ENCODE assay signal across 8 cellular contexts in the genomic region with DNA sequence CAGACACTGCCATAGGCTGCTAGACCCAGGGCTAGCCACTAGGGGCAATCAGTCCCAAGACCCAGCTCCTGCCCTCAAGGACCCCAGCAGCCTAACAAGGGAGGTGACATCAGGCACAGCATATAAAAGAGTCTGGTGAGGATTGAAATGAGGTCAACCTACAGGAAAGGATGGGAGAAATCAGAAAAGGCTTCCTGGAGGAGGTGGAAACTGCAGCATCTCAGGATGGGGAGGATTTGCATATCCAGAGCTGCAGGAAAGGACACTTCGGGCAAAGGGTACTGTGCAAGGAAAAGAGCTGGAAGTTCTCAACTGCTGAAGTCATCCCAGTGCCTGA. TPM values are rescaled to one million over a fixed set of nuclear protein-coding genes. Genes with fewer than 3 reads are reported as not detected.
DNase-seq lines count a peak whose midpoint lies in the region; ATAC-seq and TF ChIP-seq lines count a peak whose summit lies in the region.

No MANE protein-coding gene starts in this region.

- H3K4me3 Mint-ChIP-seq in activated CD4-positive, alpha-beta T cell treated with anti-CD3 and anti-CD28 coated beads, Interleukin-2, amount 10 ng/mL, durations not matched to agents 7 days and 5 days: no peak overlapping the region
- no peak overlapping the region for H3K4me3 Mint-ChIP-seq in stimulated activated memory B cell treated with anti-CD40 and anti-IgM and Interleukin-4, amounts not matched to agents 10 μg/mL and 1 μg/mL and 100 μg/mL, for 72 hours

- peak; percentile 66 for TF ChIP-seq CTCF in AG04449 (IDR thresholded peaks at IDR 0.05; ENCODE audit: insufficient read depth, low read length, missing control alignments)
- peak; percentile 90 for TF ChIP-seq CTCF in GM06990 (IDR thresholded peaks at IDR 0.05; ENCODE audit: insufficient read depth, low read length, poor library complexity, severe bottlenecking)

- DNase-seq in AG04449 (ENCODE audit: low read depth, low spot score) (no peak), GM06990 (ENCODE audit: extremely low read depth, insufficient read length) (no peak), MV-4-11 (lab: John Stamatoyannopoulos, UW) (peak; percentile 49), glomerular visceral epithelial cell (ENCODE audit: extremely low spot score) (peak; percentile 52), GF-D8 (lab: John Stamatoyannopoulos, UW) (no peak)
- peak; percentile 64 for DNase-seq in activated CD4-positive, alpha-beta T cell treated with anti-CD3 and anti-CD28 coated beads, Interleukin-2, amount 10 ng/mL, durations not matched to agents 7 days and 5 days

- H3K27me3 Mint-ChIP-seq in activated CD4-positive, alpha-beta T cell treated with anti-CD3 and anti-CD28 coated beads, Interleukin-2, amount 10 ng/mL, durations not matched to agents 7 days and 5 days: peaks cover under 1% of the 10 kb centered on the region
- peaks cover 16% of the 10 kb centered on the region for H3K27me3 Mint-ChIP-seq in stimulated activated memory B cell treated with anti-CD40 and anti-IgM and Interleukin-4, amounts not matched to agents 10 μg/mL and 1 μg/mL and 100 μg/mL, for 72 hours

- H3K27ac Mint-ChIP-seq in activated CD4-positive, alpha-beta T cell treated with anti-CD3 and anti-CD28 coated beads, Interleukin-2, amount 10 ng/mL, durations not matched to agents 7 days and 5 days: no peak overlapping the region
- peak overlapping the region; percentile 95 for H3K27ac Mint-ChIP-seq in stimulated activated memory B cell treated with anti-CD40 and anti-IgM and Interleukin-4, amounts not matched to agents 10 μg/mL and 1 μg/mL and 100 μg/mL, for 72 hours

- H3K4me1 Mint-ChIP-seq in activated CD4-positive, alpha-beta T cell treated with anti-CD3 and anti-CD28 coated beads, Interleukin-2, amount 10 ng/mL, durations not matched to agents 7 days and 5 days: peaks cover 38% of the 10 kb centered on the region
- peaks cover 32% of the 10 kb centered on the region for H3K4me1 Mint-ChIP-seq in stimulated activated memory B cell treated with anti-CD40 and anti-IgM and Interleukin-4, amounts not matched to agents 10 μg/mL and 1 μg/mL and 100 μg/mL, for 72 hours

- CTCF ChIA-PET in AG04449 (lab: Yijun Ruan, JAX): interaction anchor here (0.7 to 11.2 kb wide), 29 partner anchors 9 to 399 kb away, joined by 3 to 108 read pairs (median 4); a partner anchor contains a TSS
- CTCF ChIA-PET in activated CD4-positive, alpha-beta T cell treated with anti-CD3 and anti-CD28 coated beads, Interleukin-2, amount 10 ng/mL, durations not matched to agents 7 days and 5 days (lab: Charles Lee): interaction anchor here (1.1 to 3.9 kb wide), 6 partner anchors 8 to 69 kb away, joined by 3 to 18 read pairs (median 7); a partner anchor contains a TSS

- POLR2A ChIA-PET in AG04449 (lab: Yijun Ruan, JAX): no interaction called here
- POLR2A ChIA-PET in activated CD4-positive, alpha-beta T cell treated with anti-CD3 and anti-CD28 coated beads, Interleukin-2, amount 10 ng/mL, durations not matched to agents 7 days and 5 days (lab: Charles Lee): interaction anchor here (0.6 kb wide), 1 partner anchor 14 kb away, joined by 3 read pairs; no protein-coding TSS in a partner anchor

- ATAC-seq in stimulated activated memory B cell treated with anti-CD40 and anti-IgM and Interleukin-4, amounts not matched to agents 10 μg/mL and 1 μg/mL and 100 μg/mL, for 72 hours: no peak
- ATAC-seq in GM18519 (IDR thresholded peaks at IDR 0.05; ENCODE audit: low FRiP score, unreplicated experiment): no peak

- H3K4me3 ChIP-seq in AG04449 (ENCODE audit: low read depth, low read length): no peak overlapping the region
- H3K4me3 ChIP-seq in GM06990 (replicated peaks; ENCODE audit: low read depth, low read length): no peak overlapping the region

- H3K36me3 ChIP-seq in GM06990 (ENCODE audit: control insufficient read depth, insufficient read depth, low read length): peaks cover 3% of the 10 kb centered on the region

- peaks cover 10% of the 10 kb centered on the region for H3K36me3 Mint-ChIP-seq in activated CD4-positive, alpha-beta T cell treated with anti-CD3 and anti-CD28 coated beads, Interleukin-2, amount 10 ng/mL, durations not matched to agents 7 days and 5 days (ENCODE audit: low read depth)
- no peaks in the 10 kb centered on the region for H3K36me3 Mint-ChIP-seq in stimulated activated memory B cell treated with anti-CD40 and anti-IgM and Interleukin-4, amounts not matched to agents 10 μg/mL and 1 μg/mL and 100 μg/mL, for 72 hours

- no peaks in the 10 kb centered on the region for H3K27me3 ChIP-seq in GM06990 (replicated peaks; ENCODE audit: control insufficient read depth, insufficient read depth, low read length)

- H3K9me3 Mint-ChIP-seq in activated CD4-positive, alpha-beta T cell treated with anti-CD3 and anti-CD28 coated beads, Interleukin-2, amount 10 ng/mL, durations not matched to agents 7 days and 5 days: no peaks in the 10 kb centered on the region
- H3K9me3 Mint-ChIP-seq in stimulated activated memory B cell treated with anti-CD40 and anti-IgM and Interleukin-4, amounts not matched to agents 10 μg/mL and 1 μg/mL and 100 μg/mL, for 72 hours: no peaks in the 10 kb centered on the region

RNA-seq across cellular contexts. Expression of a gene that starts 2.9 kb away (rescaled TPM):
- total RNA-seq in activated CD4-positive, alpha-beta T cell treated with anti-CD3 and anti-CD28 coated beads, Interleukin-2, amount 10 ng/mL, durations not matched to agents 7 days and 5 days: 100 to 1,000 TPM in 1 of 2 experiments, 10 to 100 TPM in 1; 88.1 to 103 TPM

RNA-seq across cellular contexts. Expression of a gene that starts 6.6 kb away (rescaled TPM):
- 1 to 10 TPM; 1.8 to 2.2 TPM for total RNA-seq in activated CD4-positive, alpha-beta T cell treated with anti-CD3 and anti-CD28 coated beads, Interleukin-2, amount 10 ng/mL, durations not matched to agents 7 days and 5 days

RNA-seq across cellular contexts. Expression of a gene that starts 35.2 kb away (rescaled TPM):
- total RNA-seq in activated CD4-positive, alpha-beta T cell treated with anti-CD3 and anti-CD28 coated beads, Interleukin-2, amount 10 ng/mL, durations not matched to agents 7 days and 5 days: 100 to 1,000 TPM; 156 to 166 TPM

Comparison
In these comparisons a context has a peak if more than half of its experiments do, and no peak if none do; other contexts are left out.
1. DNase-seq: peak in MV-4-11 (single experiment), activated CD4-positive, alpha-beta T cell treated with anti-CD3 and anti-CD28 coated beads, Interleukin-2, amount 10 ng/mL, durations not matched to agents 7 days and 5 days (single experiment) and glomerular visceral epithelial cell (single experiment); none in AG04449 (single experiment), GM06990 (single experiment) and GF-D8 (single experiment).